Comparison of ENCODE assay signal across 26 cellular contexts in genomic region chr12:95625012-95625411, GRCh38.
DNase-seq lines count a peak whose midpoint lies in the region; ATAC-seq and TF ChIP-seq lines count a peak whose summit lies in the region.
"Had no signal": no experiment of that assay in that cellular context is flagged by ENCODE, and none has a peak within 500 bp of the region (broad histone marks: within the 10 kb centered on the region; RNA-seq: fewer than 3 reads in every experiment).

No MANE protein-coding gene starts in this region.

- H3K4me1 Mint-ChIP-seq in endothelial cell (ENCODE audit: unreplicated experiment): no peaks in the 10 kb centered on the region
- H3K4me1 Mint-ChIP-seq: activated CD8-positive, alpha-beta memory T cell treated with anti-CD3 and anti-CD28 coated beads, Interleukin-2, amount 10 ng/mL, durations not matched to agents 7 days and 5 days; CD8-positive, alpha-beta memory T cell; stimulated activated naive CD8-positive, alpha-beta T cell treated with anti-CD3 and anti-CD28 coated beads, Interleukin-15, amount 100 ng/mL, for 72 hours; T-cell had no signal

- TF ChIP-seq EP300 in suprapubic skin (IDR thresholded peaks at IDR 0.05): no peak

- DNase-seq in left ventricle myocardium inferior (no peak), left cardiac atrium (no peak), endothelial cell (ENCODE audit: low spot score) (no peak), mucosa of gallbladder (ENCODE audit: low spot score) (peak; percentile 64), suprapubic skin (ENCODE audit: low spot score in 2 of 2) (no peak), testis (no peak)
- DNase-seq: activated CD4-positive, CD25-positive, alpha-beta regulatory T cell; activated CD8-positive, alpha-beta memory T cell treated with anti-CD3 and anti-CD28 coated beads, Interleukin-2, amount 10 ng/mL, durations not matched to agents 7 days and 5 days; activated naive CD4-positive, alpha-beta T cell treated with Interleukin-2 at 50 U/mL for 16 hours; activated T-cell treated with anti-CD3 and anti-CD28 coated beads, Interleukin-2, amount 50 U/mL, for 72 hours; CD8-positive, alpha-beta memory T cell; H7; islet precursor cell; KBM-7; NCI-H1105 treated with DMSO at 0.1 percent for 48 hours; NCI-H2029 treated with DMSO at 0.1 percent for 48 hours; NCI-H226; psoas muscle; stimulated activated CD8-positive, alpha-beta memory T cell treated with anti-CD3 and anti-CD28 coated beads, Interleukin-4, amount 100 ng/mL, for 48 hours; stimulated activated naive CD8-positive, alpha-beta T cell treated with anti-CD3 and anti-CD28 coated beads, Interleukin-15, amount 100 ng/mL, for 72 hours; T-cell; transverse colon had no signal

- whole genome bisulfite sequencing in suprapubic skin: 75% methylated on average over 4 of the region's 4 CpGs
- 70 to 74% methylated on average over 4 of the region's 4 CpGs for WGBS in testis, 2 donors

- H3K27me3 Mint-ChIP-seq in endothelial cell (ENCODE audit: unreplicated experiment): peaks cover 3% of the 10 kb centered on the region
- H3K27me3 Mint-ChIP-seq: activated CD8-positive, alpha-beta memory T cell treated with anti-CD3 and anti-CD28 coated beads, Interleukin-2, amount 10 ng/mL, durations not matched to agents 7 days and 5 days; stimulated activated naive CD8-positive, alpha-beta T cell treated with anti-CD3 and anti-CD28 coated beads, Interleukin-15, amount 100 ng/mL, for 72 hours had no signal

- H3K36me3 Mint-ChIP-seq in endothelial cell (ENCODE audit: low read depth, unreplicated experiment): no peaks in the 10 kb centered on the region
- H3K36me3 Mint-ChIP-seq: activated CD8-positive, alpha-beta memory T cell treated with anti-CD3 and anti-CD28 coated beads, Interleukin-2, amount 10 ng/mL, durations not matched to agents 7 days and 5 days; CD8-positive, alpha-beta memory T cell; T-cell had no signal

- H3K9me3 Mint-ChIP-seq in endothelial cell (ENCODE audit: unreplicated experiment): no peaks in the 10 kb centered on the region
- H3K9me3 Mint-ChIP-seq: activated T-cell treated with anti-CD3 and anti-CD28 coated beads, Interleukin-2, amount 50 U/mL, for 72 hours; CD8-positive, alpha-beta memory T cell; stimulated activated naive CD8-positive, alpha-beta T cell treated with anti-CD3 and anti-CD28 coated beads, Interleukin-15, amount 100 ng/mL, for 72 hours; T-cell had no signal

- H3K4me3 ChIP-seq in left ventricle myocardium inferior: no peak overlapping the region
- H3K4me3 ChIP-seq in suprapubic skin: no peak overlapping the region
- H3K4me3 ChIP-seq in testis: no peak overlapping the region
- H3K4me3 ChIP-seq: psoas muscle, transverse colon had no signal

- H3K4me1 ChIP-seq in left ventricle myocardium inferior: peaks cover 39% of the 10 kb centered on the region
- peaks cover 10% of the 10 kb centered on the region for H3K4me1 ChIP-seq in suprapubic skin
- H3K4me1 ChIP-seq in testis: peaks cover 24% of the 10 kb centered on the region
- H3K4me1 ChIP-seq: psoas muscle had no signal

- TF ChIP-seq CTCF in left ventricle myocardium inferior (IDR thresholded peaks at IDR 0.05; ENCODE audit: borderline replicate concordance) (no peak), endothelial cell (IDR thresholded peaks at IDR 0.05; ENCODE audit: unreplicated experiment) (no peak), suprapubic skin (IDR thresholded peaks at IDR 0.05) (no peak), testis (IDR thresholded peaks at IDR 0.05) (no peak)

- H3K27ac ChIP-seq in left ventricle myocardium inferior (replicated peaks): peak overlapping the region; percentile 84
- peak overlapping the region; percentile 58 for H3K27ac ChIP-seq in suprapubic skin
- H3K27ac ChIP-seq in testis: peak overlapping the region in 1 of 2 donors; percentile 36
- H3K27ac ChIP-seq: neutrophil, psoas muscle had no signal

- no peak for TF ChIP-seq POLR2A in suprapubic skin (IDR thresholded peaks at IDR 0.05)
- TF ChIP-seq POLR2A in testis (IDR thresholded peaks at IDR 0.05): no peak

- peak overlapping the region; percentile 15 for H3K27ac Mint-ChIP-seq in endothelial cell (ENCODE audit: unreplicated experiment)
- H3K27ac Mint-ChIP-seq: activated CD8-positive, alpha-beta memory T cell treated with anti-CD3 and anti-CD28 coated beads, Interleukin-2, amount 10 ng/mL, durations not matched to agents 7 days and 5 days; activated T-cell treated with anti-CD3 and anti-CD28 coated beads, Interleukin-2, amount 50 U/mL, for 72 hours; B cell; stimulated activated naive CD8-positive, alpha-beta T cell treated with anti-CD3 and anti-CD28 coated beads, Interleukin-15, amount 100 ng/mL, for 72 hours; T-cell had no signal

- ATAC-seq in left cardiac atrium (no peak), HG03045 (IDR thresholded peaks at IDR 0.05; ENCODE audit: unreplicated experiment) (no peak), HG03139 (IDR thresholded peaks at IDR 0.05; ENCODE audit: unreplicated experiment) (no peak)
- ATAC-seq: activated CD8-positive, alpha-beta memory T cell treated with anti-CD3 and anti-CD28 coated beads, Interleukin-2, amount 10 ng/mL, durations not matched to agents 7 days and 5 days; activated T-cell treated with anti-CD3 and anti-CD28 coated beads, Interleukin-2, amount 50 U/mL, for 72 hours; psoas muscle; stimulated activated naive CD8-positive, alpha-beta T cell treated with anti-CD3 and anti-CD28 coated beads, Interleukin-15, amount 100 ng/mL, for 72 hours; T-cell had no signal

- H3K27me3 ChIP-seq in left ventricle myocardium inferior (ENCODE audit: low read depth) (no peaks in the 10 kb centered on the region), suprapubic skin (no peaks in the 10 kb centered on the region), testis (no peaks in the 10 kb centered on the region)
- H3K27me3 ChIP-seq: transverse colon had no signal

- no peaks in the 10 kb centered on the region for H3K9me3 ChIP-seq in left ventricle myocardium inferior (replicated peaks)
- no peaks in the 10 kb centered on the region for H3K9me3 ChIP-seq in suprapubic skin
- H3K9me3 ChIP-seq in testis: no peaks in the 10 kb centered on the region
- H3K9me3 ChIP-seq: neutrophil, psoas muscle, transverse colon had no signal

- H3K4me3 Mint-ChIP-seq in endothelial cell (ENCODE audit: unreplicated experiment): no peak overlapping the region
- H3K4me3 Mint-ChIP-seq: activated CD8-positive, alpha-beta memory T cell treated with anti-CD3 and anti-CD28 coated beads, Interleukin-2, amount 10 ng/mL, durations not matched to agents 7 days and 5 days; activated T-cell treated with anti-CD3 and anti-CD28 coated beads, Interleukin-2, amount 50 U/mL, for 72 hours; B cell; CD8-positive, alpha-beta memory T cell; stimulated activated naive CD8-positive, alpha-beta T cell treated with anti-CD3 and anti-CD28 coated beads, Interleukin-15, amount 100 ng/mL, for 72 hours; T-cell had no signal

- H3K36me3 ChIP-seq in left ventricle myocardium inferior (no peaks in the 10 kb centered on the region), suprapubic skin (no peaks in the 10 kb centered on the region), testis (ENCODE audit: low read depth, missing control alignments) (no peaks in the 10 kb centered on the region)
- H3K36me3 ChIP-seq: neutrophil, transverse colon had no signal

- intact Hi-C loops in left ventricle myocardium inferior (cut with micrococcal nuclease) (no loop called here), left cardiac atrium (cut with DNase I) (no loop called here), testis (cut with DNase I; ENCODE audit: low total_unique reads) (loop anchor here (10.0 kb wide), 1 partner anchor 480 kb away; no protein-coding TSS in a partner anchor)
